27 cellular contexts compared by ENCODE assay signal in the genomic region with DNA sequence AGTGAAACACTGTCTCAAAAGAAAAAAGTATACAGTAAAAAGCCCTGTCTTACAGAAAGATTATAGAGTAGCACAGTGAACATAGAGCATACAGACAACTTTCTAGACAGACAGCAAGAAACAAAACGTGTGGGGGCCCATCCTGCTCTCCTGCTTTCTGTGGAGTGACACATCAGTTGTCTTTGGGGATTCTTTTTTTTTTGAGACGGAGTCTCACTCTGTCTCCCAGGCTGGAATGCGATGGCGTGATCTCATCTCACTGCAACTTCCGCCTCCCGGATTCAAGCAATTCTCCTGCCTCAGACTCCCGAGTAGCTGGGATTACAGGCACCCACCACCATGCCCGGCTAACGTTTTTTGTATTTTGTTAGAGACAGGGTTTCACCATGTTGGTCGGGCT. TPM values are rescaled to one million over a fixed set of nuclear protein-coding genes. Genes with fewer than 3 reads are reported as not detected.
"Had no signal": no experiment of that assay in that cellular context is flagged by ENCODE, and none has a peak within 500 bp of the region (broad histone marks: within the 10 kb centered on the region; RNA-seq: fewer than 3 reads in every experiment).

No MANE protein-coding gene starts in this region.

- H3K4me3 ChIP-seq: body of pancreas, cardiac muscle cell, MG63, Peyer's patch had no signal

- DNase-seq: activated B cell treated with CpG ODN at 0.5 μM for 24 hours; activated CD4-positive, alpha-beta T cell treated with anti-CD3 and anti-CD28 coated beads for 1 hour; activated CD4-positive, alpha-beta T cell treated with anti-CD3 and anti-CD28 coated beads, Interleukin-2, amount 10 ng/mL, durations not matched to agents 24 days and 14 days; activated CD4-positive, alpha-beta T cell treated with anti-CD3 and anti-CD28 coated beads, Interleukin-2, amount 50 U/mL, for 48 hours; activated CD8-positive, alpha-beta memory T cell treated with anti-CD3 and anti-CD28 coated beads, Interleukin-2, amount 10 ng/mL, durations not matched to agents 7 days and 5 days; activated effector memory CD4-positive, alpha-beta T cell treated with Interleukin-2 at 50 U/mL for 16 hours; activated naive CD4-positive, alpha-beta T cell; activated T-cell treated with anti-CD3 and anti-CD28 coated beads, Interleukin-2, amount 50 U/mL, for 24 hours; aorta; body of pancreas; MG63; MV-4-11; NCI-H1092 treated with DMSO at 0.1 percent for 48 hours; NCI-H1417 treated with DMSO at 0.1 percent for 48 hours; NCI-H1694; NCI-H2029; NCI-H2107; NCI-H2171 treated with DMSO at 0.1 percent for 48 hours; NCI-H345; NCI-H510A treated with DMSO at 0.1 percent for 48 hours; NCI-H69; NK-92 treated with Interleukin-12 subunit alpha and Interleukin-12 subunit beta, amount 100 ng/mL, for 24 hours; Peyer's patch; SHP77 treated with DMSO at 0.1 percent for 48 hours had no signal

- H3K27me3 ChIP-seq: body of pancreas, cardiac muscle cell, MG63, Peyer's patch had no signal

- H3K27ac ChIP-seq: body of pancreas, cardiac muscle cell, Peyer's patch, RWPE1 had no signal

- H3K9me3 ChIP-seq: body of pancreas, Peyer's patch had no signal

- H3K4me1 ChIP-seq: body of pancreas had no signal

- ATAC-seq: activated CD8-positive, alpha-beta memory T cell treated with anti-CD3 and anti-CD28 coated beads, Interleukin-2, amount 10 ng/mL, durations not matched to agents 7 days and 5 days; body of pancreas had no signal

- H3K36me3 ChIP-seq: cardiac muscle cell, MG63 had no signal

RNA-seq across cellular contexts. Expression of gene CDHR2, which starts 14.9 kb away (rescaled TPM):
- total RNA-seq: aorta, SK-MEL-5 had no signal
